8 cellular contexts compared by ENCODE assay signal in the genomic region with DNA sequence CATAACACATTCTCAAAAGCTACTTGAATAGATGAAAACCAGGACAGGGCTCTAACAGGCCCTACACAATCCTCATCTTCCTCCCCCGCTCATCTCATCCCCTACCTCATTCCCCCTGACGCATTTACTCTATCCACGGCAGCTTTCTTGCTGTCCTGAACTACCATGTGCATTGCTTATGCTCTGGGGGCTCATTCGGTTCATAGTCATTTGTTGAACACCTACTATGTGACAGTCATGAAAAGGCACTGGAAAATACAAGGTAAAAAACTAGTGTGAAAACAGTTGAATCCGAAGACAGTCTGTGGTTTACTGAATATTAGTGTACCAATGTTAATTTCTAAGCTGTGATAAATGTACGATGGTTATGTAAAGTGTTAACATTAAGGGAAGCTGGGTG. TPM values are rescaled to one million over a fixed set of nuclear protein-coding genes. Genes with fewer than 3 reads are reported as not detected.
DNase-seq lines count a peak whose midpoint lies in the region; ATAC-seq and TF ChIP-seq lines count a peak whose summit lies in the region.

No MANE protein-coding gene starts in this region.

- H3K36me3 ChIP-seq in uterus: no peaks in the 10 kb centered on the region

- POLR2A ChIA-PET in MCF 10A (lab: Yijun Ruan, JAX): interaction anchor here (0.5 to 2.4 kb wide), 4 partner anchors 86 to 199 kb away, joined by 3 to 10 read pairs (median 6); partner anchors contain the start of genes ADI1 and RNASEH1

- intact Hi-C loops in MCF 10A (cut with micrococcal nuclease) (no loop called here), uterus (cut with DNase I; ENCODE audit: low total_unique reads) (no loop called here)

- no peaks in the 10 kb centered on the region for H3K27me3 Mint-ChIP-seq in stimulated activated naive CD8-positive, alpha-beta T cell treated with anti-CD3 and anti-CD28 coated beads, Interleukin-15, Interleukin-2, amounts not matched to agents 100 ng/mL and 50 ng/mL, for 24 hours
- H3K27me3 Mint-ChIP-seq in MCF 10A (ENCODE audit: insufficient read depth, unreplicated experiment): no peaks in the 10 kb centered on the region
- no peaks in the 10 kb centered on the region for H3K27me3 Mint-ChIP-seq in mesothelial cell of epicardium (ENCODE audit: low read depth)

- H3K27me3 ChIP-seq in uterus: no peaks in the 10 kb centered on the region

- no peak overlapping the region for H3K27ac Mint-ChIP-seq in stimulated activated naive CD8-positive, alpha-beta T cell treated with anti-CD3 and anti-CD28 coated beads, Interleukin-15, Interleukin-2, amounts not matched to agents 100 ng/mL and 50 ng/mL, for 24 hours
- H3K27ac Mint-ChIP-seq in MCF 10A (ENCODE audit: low read depth, unreplicated experiment) (peak overlapping the region; percentile 93), mesothelial cell of epicardium (peak overlapping the region; percentile 90)

- peaks cover 16% of the 10 kb centered on the region for H3K36me3 Mint-ChIP-seq in stimulated activated naive CD8-positive, alpha-beta T cell treated with anti-CD3 and anti-CD28 coated beads, Interleukin-15, Interleukin-2, amounts not matched to agents 100 ng/mL and 50 ng/mL, for 24 hours (ENCODE audit: low read depth)
- H3K36me3 Mint-ChIP-seq in MCF 10A (ENCODE audit: insufficient read depth, unreplicated experiment): peaks cover 8% of the 10 kb centered on the region
- peaks cover 6% of the 10 kb centered on the region for H3K36me3 Mint-ChIP-seq in mesothelial cell of epicardium

- no peaks in the 10 kb centered on the region for H3K9me3 ChIP-seq in uterus

- peak overlapping the region; percentile 98 for H3K4me3 Mint-ChIP-seq in stimulated activated naive CD8-positive, alpha-beta T cell treated with anti-CD3 and anti-CD28 coated beads, Interleukin-15, Interleukin-2, amounts not matched to agents 100 ng/mL and 50 ng/mL, for 24 hours
- H3K4me3 Mint-ChIP-seq in MCF 10A (ENCODE audit: unreplicated experiment) (peak overlapping the region; percentile 99), mesothelial cell of epicardium (peak overlapping the region; percentile 97)

- no peaks in the 10 kb centered on the region for H3K9me3 Mint-ChIP-seq in stimulated activated naive CD8-positive, alpha-beta T cell treated with anti-CD3 and anti-CD28 coated beads, Interleukin-15, Interleukin-2, amounts not matched to agents 100 ng/mL and 50 ng/mL, for 24 hours
- H3K9me3 Mint-ChIP-seq in MCF 10A (ENCODE audit: unreplicated experiment) (no peaks in the 10 kb centered on the region), mesothelial cell of epicardium (no peaks in the 10 kb centered on the region)

- H3K27ac ChIP-seq in uterus: no peak overlapping the region

- H3K4me1 ChIP-seq in uterus: peaks cover 4 to 10% of the 10 kb centered on the region in 2 donors

- no TSS peak for BruUV-seq in MCF 10A (replicated peaks; lab: Mats Ljungman, UMichigan)

- TF ChIP-seq POLR2A in uterus (IDR thresholded peaks at IDR 0.05): no peak

- no peak for ATAC-seq in stimulated activated naive CD8-positive, alpha-beta T cell treated with anti-CD3 and anti-CD28 coated beads, Interleukin-15, Interleukin-2, amounts not matched to agents 100 U/mL and 50 U/mL, for 24 hours
- ATAC-seq in HG03095 (IDR thresholded peaks at IDR 0.05; ENCODE audit: unreplicated experiment): no peak

- peaks cover 39% of the 10 kb centered on the region for H3K4me1 Mint-ChIP-seq in stimulated activated naive CD8-positive, alpha-beta T cell treated with anti-CD3 and anti-CD28 coated beads, Interleukin-15, Interleukin-2, amounts not matched to agents 100 ng/mL and 50 ng/mL, for 24 hours (ENCODE audit: low read depth)
- H3K4me1 Mint-ChIP-seq in MCF 10A (ENCODE audit: insufficient read depth, unreplicated experiment): peaks cover 4% of the 10 kb centered on the region
- peaks cover 32% of the 10 kb centered on the region for H3K4me1 Mint-ChIP-seq in mesothelial cell of epicardium

- TF ChIP-seq CTCF in MCF 10A (IDR thresholded peaks at IDR 0.05; ENCODE audit: unreplicated experiment): no peak
- TF ChIP-seq CTCF in mesothelial cell of epicardium (IDR thresholded peaks at IDR 0.05; ENCODE audit: unreplicated experiment): no peak
- no peak for TF ChIP-seq CTCF in uterus (IDR thresholded peaks at IDR 0.05)
- no peak for TF ChIP-seq CTCF in GM13976 (IDR thresholded peaks at IDR 0.05; ENCODE audit: borderline replicate concordance, control extremely low read depth, extremely low read depth, insufficient read depth, missing control alignments)

- CTCF ChIA-PET in MCF 10A (lab: Yijun Ruan, JAX): no interaction called here

- no peak for DNase-seq in stimulated activated naive CD8-positive, alpha-beta T cell treated with anti-CD3 and anti-CD28 coated beads, Interleukin-15, Interleukin-2, amounts not matched to agents 100 U/mL and 50 U/mL, for 24 hours
- DNase-seq in MCF 10A (ENCODE audit: unreplicated experiment) (no peak), mesothelial cell of epicardium (ENCODE audit: low spot score in 2 of 2, unreplicated experiment in 2 of 2) (no peak), uterus (no peak), GM13976 (ENCODE audit: low spot score) (no peak)
- DNase-seq in activated CD8-positive, alpha-beta memory T cell treated with anti-CD3 and anti-CD28 coated beads, Interleukin-2, amount 50 U/mL, for 48 hours: no peak

- no peak overlapping the region for H3K4me3 ChIP-seq in uterus

- in situ Hi-C loops in GM13976 (cut with MboI; ENCODE audit: low sequenced_read_pairs, unreplicated experiment): no loop called here

RNA-seq across cellular contexts. Expression of gene EIPR1, which starts 0.8 kb away (rescaled TPM):
- total RNA-seq in MCF 10A (2022) (42.9 and 49.0 TPM in 2 replicates), mesothelial cell of epicardium (25.4 to 27.9 TPM (median 26.4 TPM) in 3 replicates), uterus (10 to 100 TPM in 3 of 4 donors, under 1 TPM in 1; 0.59 to 28.9 (median 20.4) TPM)

RNA-seq across cellular contexts. Expression of gene TRAPPC12, which starts 2.7 kb away (rescaled TPM):
- total RNA-seq in MCF 10A (2022): 84.4 and 102 TPM in 2 replicates
- total RNA-seq in mesothelial cell of epicardium: 121 to 134 TPM (median 128 TPM) in 3 replicates
- 100 to 1,000 TPM in 1 of 4 donors, 10 to 100 TPM in 3; 15.6 to 149 (median 66.5) TPM for total RNA-seq in uterus
